19 cellular contexts compared by ENCODE assay signal in the genomic region with DNA sequence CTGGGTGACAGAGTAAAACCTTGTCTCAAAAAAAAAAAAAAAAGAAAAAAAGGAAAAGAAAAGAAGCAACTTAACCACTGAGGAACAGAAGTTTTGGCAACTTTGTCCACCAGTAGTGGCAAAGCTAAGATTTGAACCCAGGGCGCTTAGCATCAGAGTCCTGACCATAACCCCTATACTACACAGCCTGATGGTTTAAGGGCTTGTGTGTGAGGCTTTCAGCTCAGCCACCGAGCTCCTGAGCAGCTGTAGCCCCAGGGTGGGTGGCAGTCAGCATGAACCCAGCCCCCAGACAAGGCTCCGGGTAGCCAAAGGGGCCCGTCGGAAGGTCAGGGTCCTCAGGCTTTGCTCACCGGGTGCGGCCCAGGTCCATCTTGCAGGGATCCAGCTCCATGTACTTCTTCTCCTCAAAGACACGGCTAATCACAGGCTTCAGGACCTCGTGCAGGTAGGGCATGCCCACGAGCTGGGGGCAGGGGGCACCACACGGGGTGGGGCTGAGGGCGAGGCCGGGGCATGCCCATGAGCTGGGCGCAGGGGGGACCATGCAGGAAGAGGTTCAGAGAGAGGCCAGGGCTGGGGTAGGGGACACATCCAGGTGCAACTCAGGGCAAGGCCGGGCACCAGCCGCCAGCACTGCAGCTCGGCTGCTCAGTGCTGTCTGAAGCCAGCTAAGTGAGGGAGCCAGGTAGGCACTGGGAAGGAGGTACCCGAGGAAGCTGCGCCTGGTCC. TPM values are rescaled to one million over a fixed set of nuclear protein-coding genes. Genes with fewer than 3 reads are reported as not detected.
"Had no signal": no experiment of that assay in that cellular context is flagged by ENCODE, and none has a peak within 500 bp of the region (broad histone marks: within the 10 kb centered on the region; RNA-seq: fewer than 3 reads in every experiment).

No MANE protein-coding gene starts in this region.

- H3K4me1 ChIP-seq: foreskin keratinocyte, psoas muscle, right lobe of liver had no signal

- DNase-seq: effector memory CD4-positive, alpha-beta T cell; foreskin keratinocyte; immature natural killer cell; left cardiac atrium; mesendoderm; naive B cell; psoas muscle; retina; right lobe of liver; stimulated activated CD4-positive, alpha-beta T cell treated with anti-CD3 and anti-CD28 coated beads, Interleukin-4, amount 100 ng/mL, for 1 hour; stimulated activated CD8-positive, alpha-beta memory T cell treated with anti-CD3 and anti-CD28 coated beads, Interleukin-4, amount 100 ng/mL, for 48 hours; trophoblast cell had no signal

- H3K27me3 ChIP-seq: right lobe of liver had no signal

- H3K27ac ChIP-seq: foreskin keratinocyte, psoas muscle, right lobe of liver had no signal

- H3K36me3 ChIP-seq: right lobe of liver had no signal

- H3K4me3 ChIP-seq: psoas muscle, right lobe of liver had no signal

- FAIRE-seq: endometrium, keratinocyte had no signal

- ATAC-seq: esophagus mucosa; foreskin keratinocyte; left cardiac atrium; psoas muscle; stimulated activated effector memory CD8-positive, alpha-beta T cell treated with anti-CD3 and anti-CD28 coated beads, Interleukin-12 subunit alpha, Interleukin-12 subunit beta, amount 100 ng/mL, for 72 hours had no signal

- H3K9me3 ChIP-seq: psoas muscle, right lobe of liver had no signal

RNA-seq across cellular contexts. Expression of gene RASAL1, which starts 20.9 kb away (rescaled TPM):
- total RNA-seq: left cardiac atrium, lung microvascular endothelial cell, omental fat pad had no signal
- polyA plus RNA-seq: foreskin keratinocyte, immature natural killer cell, psoas muscle had no signal

RNA-seq across cellular contexts. Expression of gene CFAP73, which starts 34.9 kb away (rescaled TPM):
- total RNA-seq: foreskin keratinocyte, left cardiac atrium, lung microvascular endothelial cell, omental fat pad, psoas muscle, urinary bladder had no signal
- polyA plus RNA-seq: foreskin keratinocyte, immature natural killer cell, keratinocyte had no signal

RNA-seq across cellular contexts. Expression of gene DTX1, which starts 58.1 kb away (rescaled TPM):
- total RNA-seq: foreskin keratinocyte had no signal
- polyA plus RNA-seq: foreskin keratinocyte, keratinocyte had no signal
